8 cellular contexts compared by ENCODE assay signal in genomic region chr14:24309538-24310386, GRCh38. TPM values are rescaled to one million over a fixed set of nuclear protein-coding genes. Genes with fewer than 3 reads are reported as not detected.
DNase-seq lines count a peak whose midpoint lies in the region; ATAC-seq and TF ChIP-seq lines count a peak whose summit lies in the region.

TSS of gene LTB4R2 (plus strand) at chr14:24310140. CDS start at chr14:24310665, 525 bp downstream.

- no peak for TF ChIP-seq POLR2A in HCT116 (IDR thresholded peaks at IDR 0.05; ENCODE audit: borderline replicate concordance, extremely low read depth, insufficient read depth, insufficient read length)

- DNase-seq in HCT116 (ENCODE audit: low read depth, low spot score): no peak
- no peak for DNase-seq in activated B cell treated with CpG ODN at 0.5 μM for 24 hours
- peak; percentile 85 to 92 for DNase-seq in foreskin keratinocyte
- DNase-seq in stimulated activated CD4-positive, alpha-beta T cell treated with anti-CD3 and anti-CD28 coated beads, Interleukin-12 subunit alpha, Interleukin-12 subunit beta, amount 100 ng/mL, for 4 hours: no peak
- no peak for DNase-seq in C1 segment of cervical spinal cord (lab: John Stamatoyannopoulos, UW)

- no TSS peak for BruUV-seq in HCT116 (replicated peaks; lab: Mats Ljungman, UMichigan)

- H3K4me2 ChIP-seq in HCT116 (ENCODE audit: low read length): no peak within 1 kb of the TSS

- no peaks in the 10 kb centered on the region for H4K20me1 ChIP-seq in HCT116 (ENCODE audit: insufficient read depth)

- POLR2A ChIA-PET in HCT116 (lab: Charles Lee): no interaction called here
- POLR2A ChIA-PET in activated B cell treated with CpG ODN at 0.5 μM for 24 hours (lab: Charles Lee): interaction anchor here (0.5 to 4.4 kb wide), 20 partner anchors 10 to 215 kb away, joined by 3 to 46 read pairs (median 6); partner anchors contain the start of genes CHMP4A, DHRS1, IRF9 and KHNYN

- peaks cover 11 to 20% of the 10 kb centered on the region in 2 experiments; a peak in 3 of 4 replicates for H3K36me3 ChIP-seq in HCT116 (ENCODE audit: control insufficient read depth in 1 of 2, insufficient read depth in 2 of 2, low read length in 2 of 2)

- H3K9me3 Mint-ChIP-seq in activated B cell treated with CpG ODN at 0.5 μM for 24 hours: no peaks in the 10 kb centered on the region

- peak within 1 kb of the TSS; percentile 80 for H3K27ac Mint-ChIP-seq in activated B cell treated with CpG ODN at 0.5 μM for 24 hours

- RAD21 ChIA-PET in HCT116 (lab: Charles Lee; ENCODE audit: low non-redundant PET in 1 of 2, low total read pairs in 2 of 2, uncharacterized antibody in 2 of 2, unreplicated experiment in 2 of 2): no interaction called here

- no peak for TF ChIP-seq RAD21 in HCT116 (IDR thresholded peaks at IDR 0.05; ENCODE audit: low read depth)

- H3K4me1 ChIP-seq in HCT116 (ENCODE audit: control insufficient read depth in 1 of 2, insufficient read depth in 2 of 2, low read length in 2 of 2): peaks cover 7 to 16% of the 10 kb centered on the region in 2 experiments
- peaks cover 23% of the 10 kb centered on the region for H3K4me1 ChIP-seq in foreskin keratinocyte

- no peak within 1 kb of the TSS for H3K27ac ChIP-seq in HCT116 (ENCODE audit: low read depth, low read length)
- peak within 1 kb of the TSS; percentile 25 for H3K27ac ChIP-seq in foreskin keratinocyte
- H3K27ac ChIP-seq in skin epidermis: peak within 1 kb of the TSS; percentile 55 to 94 (median 89)

- H3K9ac ChIP-seq in HCT116 (ENCODE audit: low read length): no peak within 1 kb of the TSS

- peaks cover 34% of the 10 kb centered on the region for H3K36me3 Mint-ChIP-seq in activated B cell treated with CpG ODN at 0.5 μM for 24 hours (ENCODE audit: low read depth)

- H3K9me3 ChIP-seq in HCT116 (ENCODE audit: control insufficient read depth in 1 of 2, insufficient read depth in 1 of 2, low read depth in 1 of 2, low read length in 2 of 2): no peaks in the 10 kb centered on the region

- H3K9me2 ChIP-seq in HCT116 (ENCODE audit: insufficient read depth): no peaks in the 10 kb centered on the region

- H3K27me3 ChIP-seq in HCT116 (ENCODE audit: insufficient read depth, low read length) (no peaks in the 10 kb centered on the region), foreskin keratinocyte (no peaks in the 10 kb centered on the region)

- ATAC-seq in HCT116 (no peak), activated B cell treated with CpG ODN at 0.5 μM for 24 hours (ENCODE audit: low read depth) (no peak), foreskin keratinocyte (peak; percentile 75), GM21381 (IDR thresholded peaks at IDR 0.05; ENCODE audit: unreplicated experiment) (no peak), GM21360 (IDR thresholded peaks at IDR 0.05; ENCODE audit: unreplicated experiment) (no peak)

- CTCF ChIA-PET in HCT116 (lab: Charles Lee): interaction anchor here (3.3 kb wide), 1 partner anchor 11 kb away, joined by 59 read pairs; the partner anchor contains the start of genes DHRS1 and NOP9
- CTCF ChIA-PET in activated B cell treated with CpG ODN at 0.5 μM for 24 hours (lab: Charles Lee): interaction anchor here (0.7 to 7.2 kb wide), 12 partner anchors 9 to 201 kb away, joined by 3 to 67 read pairs (median 18); partner anchors contain the start of genes DHRS1, MDP1, NOP9 and TINF2

- H3K4me3 ChIP-seq in HCT116 (replicated peaks in 1 of 2; ENCODE audit: low read depth in 1 of 2, low read length in 2 of 2) (no peak within 1 kb of the TSS), skin epidermis (peak within 1 kb of the TSS; percentile 46 to 60 (median 51))

- H3K27me3 Mint-ChIP-seq in activated B cell treated with CpG ODN at 0.5 μM for 24 hours: no peaks in the 10 kb centered on the region

- H3K4me1 Mint-ChIP-seq in activated B cell treated with CpG ODN at 0.5 μM for 24 hours: peaks cover 59% of the 10 kb centered on the region

- TF ChIP-seq CTCF in HCT116 (IDR thresholded peaks at IDR 0.05 in 2 of 3, conservative IDR thresholded peaks at IDR 0.05 in 1 of 3; ENCODE audit: borderline replicate concordance in 1 of 3, insufficient read depth in 1 of 3, low read depth in 2 of 3, low read length in 2 of 3) (no peak), activated B cell treated with CpG ODN at 0.5 μM for 24 hours (IDR thresholded peaks at IDR 0.05) (no peak), foreskin keratinocyte (conservative IDR thresholded peaks at IDR 0.05) (peak; percentile 39)

- intact Hi-C loops in HCT116 (cut with micrococcal nuclease): no loop called here
- intact Hi-C loops in activated B cell treated with CpG ODN at 0.5 μM for 24 hours (cut with micrococcal nuclease): loop anchor here (2.0 kb wide), 1 partner anchor 195 kb away; the partner anchor contains the start of genes DCAF11 and NRL

- no peaks in the 10 kb centered on the region for H3K79me2 ChIP-seq in HCT116 (ENCODE audit: insufficient read depth, low read length)

- H2AFZ ChIP-seq in HCT116 (ENCODE audit: low read depth, low read length, poor library complexity, severe bottlenecking): no peak within 1 kb of the TSS

- H3K4me3 Mint-ChIP-seq in activated B cell treated with CpG ODN at 0.5 μM for 24 hours: peak within 1 kb of the TSS; percentile 75

TF ChIP-seq in HCT116, 20 proteins besides CTCF, POLR2A, EP300 and RAD21 (continues in another document):
- TF ChIP-seq EZH2 (IDR thresholded peaks at IDR 0.05): no peak
- no peak for TF ChIP-seq SP1 (IDR thresholded peaks at IDR 0.05; ENCODE audit: low read depth)
- TF ChIP-seq CBX3 (IDR thresholded peaks at IDR 0.05; ENCODE audit: low read depth): no peak
- no peak for TF ChIP-seq YY1 (IDR thresholded peaks at IDR 0.05; ENCODE audit: extremely low read depth, insufficient replicate concordance, low read depth, low read length)
- TF ChIP-seq ATF3 (IDR thresholded peaks at IDR 0.05): no peak
- no peak for TF ChIP-seq JUND (IDR thresholded peaks at IDR 0.05)
- TF ChIP-seq SIN3A (IDR thresholded peaks at IDR 0.05; ENCODE audit: low read depth): no peak
- TF ChIP-seq POLR2AphosphoS5 (IDR thresholded peaks at IDR 0.05; ENCODE audit: low read depth, low read length): no peak
- TF ChIP-seq ELF1 (IDR thresholded peaks at IDR 0.05; ENCODE audit: borderline replicate concordance, low read depth): no peak
- TF ChIP-seq ZNF274 (IDR thresholded peaks at IDR 0.05; ENCODE audit: low read depth, low read length): no peak
- no peak for TF ChIP-seq ZBTB33 (IDR thresholded peaks at IDR 0.05; ENCODE audit: extremely low read depth, insufficient replicate concordance, low read length)
- TF ChIP-seq REST (IDR thresholded peaks at IDR 0.05; ENCODE audit: low read depth): no peak
- TF ChIP-seq MAX (IDR thresholded peaks at IDR 0.05): no peak
- no peak for TF ChIP-seq CEBPB (IDR thresholded peaks at IDR 0.05; ENCODE audit: low read depth)
- TF ChIP-seq FOSL1 (IDR thresholded peaks at IDR 0.05; ENCODE audit: low read depth): no peak
- no peak for TF ChIP-seq EGR1 (IDR thresholded peaks at IDR 0.05; ENCODE audit: low read depth)

RNA-seq across cellular contexts. Expression of gene LTB4R2, which starts in this region (rescaled TPM):
- total RNA-seq in HCT116 (2021; ENCODE audit: unreplicated experiment): 15.4 TPM
- 7.1 and 7.9 TPM in 2 replicates for polyA plus RNA-seq in HCT116 (2012)
- total RNA-seq in activated B cell treated with CpG ODN at 0.5 μM for 24 hours: 7.7 and 9.1 TPM in 2 replicates
- 11.6 and 12.8 TPM in 2 replicates for total RNA-seq in foreskin keratinocyte
- polyA plus RNA-seq in foreskin keratinocyte: 7.5 and 8.3 TPM in 2 replicates

Comparison
In these comparisons a context has a peak if more than half of its experiments do, and no peak if none do; other contexts are left out.
1. DNase-seq: peak in foreskin keratinocyte (2 of 2); none in HCT116 (single experiment), activated B cell treated with CpG ODN at 0.5 μM for 24 hours (single experiment), stimulated activated CD4-positive, alpha-beta T cell treated with anti-CD3 and anti-CD28 coated beads, Interleukin-12 subunit alpha, Interleukin-12 subunit beta, amount 100 ng/mL, for 4 hours (single experiment) and C1 segment of cervical spinal cord (0 of 14).
2. H3K4me3 ChIP-seq: peak in skin epidermis (7 of 7); none in HCT116 (0 of 2).